Comparison of ENCODE assay signal across 8 cellular contexts in genomic region chr19:52821206-52821960, GRCh38. TPM values are rescaled to one million over a fixed set of nuclear protein-coding genes. Genes with fewer than 3 reads are reported as not detected.
DNase-seq lines count a peak whose midpoint lies in the region; ATAC-seq, FAIRE-seq and TF ChIP-seq lines count a peak whose summit lies in the region.
"Not testable (repeated sequence)": the region's sequence is repeated elsewhere in the genome, so short reads cannot be mapped to it uniquely, and the experiment has no call there.

ZNF28 (minus strand) TSS chr19:52821633; CDS start chr19:52817958, 3,675 bp downstream.

- H3K36me3 ChIP-seq in fibroblast of lung (ENCODE audit: control insufficient read depth, insufficient read depth, low read length); muscle layer of duodenum (ENCODE audit: control insufficient read depth in 1 of 2, insufficient read depth in 2 of 2, low read length in 2 of 2): not testable (repeated sequence)

- not testable (repeated sequence) for H3K79me2 ChIP-seq in fibroblast of lung (ENCODE audit: control insufficient read depth, insufficient read depth, low read length)

- not testable (repeated sequence) for FAIRE-seq in D721Med (lab: Jason Lieb, UNC)

- H3K9ac ChIP-seq in fibroblast of lung (ENCODE audit: insufficient read depth, low read length) = peak within 1 kb of the TSS; percentile 9

- peak; percentile 35 for DNase-seq in D721Med (ENCODE audit: insufficient read length, low spot score)
- DNase-seq in HuH-7 (ENCODE audit: low spot score) = peak; percentile 32
- peak; percentile 68 for DNase-seq in RPMI8226
- DNase-seq in activated T-helper 1 cell treated with anti-CD3 and anti-CD28 coated beads, Interleukin-2, amount 50 U/mL, for 16 hours (ENCODE audit: low read depth in 1 of 2, low spot score in 1 of 2) = peak; percentile 29 to 47
- peak; percentile 32 to 50 for DNase-seq in fibroblast of lung (ENCODE audit: low read depth in 2 of 2)
- peak; percentile 31 to 57 for DNase-seq in stimulated activated CD8-positive, alpha-beta memory T cell treated with anti-CD3 and anti-CD28 coated beads, Interleukin-2, amount 100 ng/mL, for 48 hours (ENCODE audit: low read depth in 2 of 2)

- H3K4me2 ChIP-seq in fibroblast of lung (ENCODE audit: extremely low read depth, insufficient read depth, low read length) = peak within 1 kb of the TSS; percentile 28

- ATAC-seq in GM21528 (IDR thresholded peaks at IDR 0.05; ENCODE audit: low FRiP score, unreplicated experiment) = peak; percentile 90

- not testable (repeated sequence) for H3K27me3 ChIP-seq in fibroblast of lung (ENCODE audit: control insufficient read depth, insufficient read depth, low read length); muscle layer of duodenum (ENCODE audit: low read depth, low read length)

- H3K27ac ChIP-seq in fibroblast of lung (ENCODE audit: insufficient read depth, low read length) = peak within 1 kb of the TSS; percentile 43
- H3K27ac ChIP-seq in muscle layer of duodenum (ENCODE audit: low read length) = peak within 1 kb of the TSS; percentile 51

- TF ChIP-seq CTCF in D721Med (IDR thresholded peaks at IDR 0.05; ENCODE audit: insufficient read depth, missing control alignments); fibroblast of lung (conservative IDR thresholded peaks at IDR 0.05 in 1 of 2, IDR thresholded peaks at IDR 0.05 in 1 of 2; ENCODE audit: low read depth in 1 of 2, low read length in 2 of 2): not testable (repeated sequence)

- H4K20me1 ChIP-seq in fibroblast of lung (ENCODE audit: control insufficient read depth, extremely low read depth, insufficient read depth, low read length) = not testable (repeated sequence)

- peak within 1 kb of the TSS; percentile 67 for H2AFZ ChIP-seq in fibroblast of lung (ENCODE audit: low read length)

- H3K9me3 ChIP-seq in fibroblast of lung (ENCODE audit: control insufficient read depth, insufficient read depth, low read depth, low read length); muscle layer of duodenum (ENCODE audit: control insufficient read depth in 1 of 2, low read length in 2 of 2): not testable (repeated sequence)

- not testable (repeated sequence) for H3K4me1 ChIP-seq in fibroblast of lung (ENCODE audit: control insufficient read depth, extremely low read depth, insufficient read depth, low read length); muscle layer of duodenum (ENCODE audit: control insufficient read depth in 1 of 2, insufficient read depth in 2 of 2, low read length in 2 of 2)

- H3K4me3 ChIP-seq in fibroblast of lung (replicated peaks in 1 of 4; ENCODE audit: control extremely low read depth in 1 of 4, insufficient read depth in 1 of 4, low read depth in 3 of 4, low read length in 4 of 4) (peak within 1 kb of the TSS; percentile 56 to 82 (median 68)), muscle layer of duodenum (ENCODE audit: low read depth in 1 of 2, low read length in 2 of 2) (peak within 1 kb of the TSS; percentile 64 to 65)

RNA-seq across cellular contexts. Expression of gene ZNF28, which starts in this region (rescaled TPM):
- total RNA-seq in fibroblast of lung = 15.4 and 15.7 TPM in 2 replicates
- polyA plus RNA-seq in fibroblast of lung = 7.5 and 11.4 TPM in 2 replicates
- polyA plus RNA-seq in fibroblast of lung (2012) = 13.7 and 15.9 TPM in 2 replicates
- polyA minus RNA-seq in fibroblast of lung (ENCODE audit: low replicate concordance) = 3.2 and 8.4 TPM in 2 replicates

Comparison
In these comparisons a context has a peak if more than half of its experiments do, and no peak if none do; other contexts are left out.
1. Peak in every context shown above with its lines: DNase-seq, ATAC-seq, H3K4me3 ChIP-seq and H3K27ac ChIP-seq.